Comparison of ENCODE assay signal across 8 cellular contexts in genomic region chr2:219160186-219161017, GRCh38. TPM values are rescaled to one million over a fixed set of nuclear protein-coding genes. Genes with fewer than 3 reads are reported as not detected.
DNase-seq lines count a peak whose midpoint lies in the region; ATAC-seq and TF ChIP-seq lines count a peak whose summit lies in the region.

TSS of gene NHEJ1 (minus strand) at chr2:219160815. CDS start at chr2:219158362, 2,453 bp downstream.

- H3K9me1 ChIP-seq in IMR-90 (ENCODE audit: insufficient read depth, low read length) = no peaks in the 10 kb centered on the region; the same call in 1 of the 2 replicates

- H3K27ac ChIP-seq in IMR-90 (ENCODE audit: insufficient read depth, low read length) (peak within 1 kb of the TSS; percentile 99), muscle layer of duodenum (ENCODE audit: low read length) (peak within 1 kb of the TSS; percentile 61)

- no TSS peak for BruUV-seq in IMR-90 (replicated peaks; lab: Mats Ljungman, UMichigan)

- 0% methylated on average over 22 of the region's 70 CpGs; no CpG with 5 or more reads in 1 of the 2 experiments for WGBS in IMR-90 (ENCODE audit: extremely low coverage in 2 of 2, insufficient read length in 1 of 2), 2 experiments

- peak within 1 kb of the TSS; percentile 94 for H2BK5ac ChIP-seq in IMR-90 (ENCODE audit: low read depth, low read length, poor library complexity, severe bottlenecking)

- H4K5ac ChIP-seq in IMR-90 (ENCODE audit: low read depth, low read length) = peak within 1 kb of the TSS; percentile 94

- TF ChIP-seq POLR2A in IMR-90 (IDR thresholded peaks at IDR 0.05; ENCODE audit: low read depth, low read length) (peak; percentile 44), erythroblast (IDR thresholded peaks at IDR 0.05; ENCODE audit: low read length) (peak; percentile 70)

- H3K23ac ChIP-seq in IMR-90 (ENCODE audit: low read depth, low read length) = peak within 1 kb of the TSS; percentile 85

- peak within 1 kb of the TSS; percentile 95 for H3K14ac ChIP-seq in IMR-90 (replicated peaks; ENCODE audit: low read depth, low read length)

- ATAC-seq in GM21526 (IDR thresholded peaks at IDR 0.05; ENCODE audit: low FRiP score, unreplicated experiment) = peak; percentile 80
- peak; percentile 94 for ATAC-seq in IMR-90 (ENCODE audit: low read depth)

- peak within 1 kb of the TSS; percentile 74; the same call in 2 of the 3 replicates for H2BK15ac ChIP-seq in IMR-90 (ENCODE audit: low read depth, low read length)

- dilution Hi-C loops in IMR-90 (cut with HindIII; ENCODE audit: low sequenced_read_pairs, unreplicated experiment) = no loop called here

- H3K4ac ChIP-seq in IMR-90 (ENCODE audit: low read depth, low read length) = peak within 1 kb of the TSS; percentile 90

- H3K36me3 ChIP-seq in IMR-90 (ENCODE audit: control insufficient read depth, insufficient read depth, low read length) (0 out of 2 replicates have a peak, but pooled peaks cover 3% of the 10 kb centered on the region), muscle layer of duodenum (ENCODE audit: control insufficient read depth in 1 of 2, insufficient read depth in 2 of 2, low read length in 2 of 2) (peaks cover 15 to 19% of the 10 kb centered on the region in 2 donors)

- peak within 1 kb of the TSS; percentile 83 for H3K56ac ChIP-seq in IMR-90 (ENCODE audit: extremely low read depth, insufficient read depth, low read length)

- H3K9ac ChIP-seq in IMR-90 (ENCODE audit: low read depth, low read length) = peak within 1 kb of the TSS; percentile 98

- POLR2A ChIA-PET in IMR-90 (lab: Charles Lee; ENCODE audit: unreplicated experiment) = no interaction called here

- CTCF ChIA-PET in IMR-90 (lab: Yijun Ruan, JAX) = interaction anchor here (0.6 to 1.6 kb wide), 3 partner anchors 131 to 200 kb away, joined by 3 to 8 read pairs (median 3); no protein-coding TSS in a partner anchor

- no peak within 1 kb of the TSS for H2BK20ac ChIP-seq in IMR-90 (ENCODE audit: low read depth, low read length)

- H3K9me3 ChIP-seq in IMR-90 (ENCODE audit: control insufficient read depth, insufficient read depth, low read length) (no peaks in the 10 kb centered on the region), muscle layer of duodenum (ENCODE audit: control insufficient read depth in 1 of 2, low read length in 2 of 2) (no peaks in the 10 kb centered on the region)

- H2AK9ac ChIP-seq in IMR-90 (replicated peaks; ENCODE audit: low read depth, low read length, poor library complexity) = peak within 1 kb of the TSS; percentile 86

- H3K27me3 ChIP-seq in IMR-90 (ENCODE audit: control insufficient read depth, insufficient read depth, low read length) (no peaks in the 10 kb centered on the region), muscle layer of duodenum (ENCODE audit: low read depth, low read length) (no peaks in the 10 kb centered on the region)

- peaks cover 2% of the 10 kb centered on the region; the same call in 1 of the 2 replicates for H3K4me1 ChIP-seq in IMR-90 (ENCODE audit: control insufficient read depth, insufficient read depth, low read length)
- peaks cover 8 to 9% of the 10 kb centered on the region in 2 donors for H3K4me1 ChIP-seq in muscle layer of duodenum (ENCODE audit: control insufficient read depth in 1 of 2, insufficient read depth in 2 of 2, low read length in 2 of 2)

- H4K20me1 ChIP-seq in IMR-90 (ENCODE audit: insufficient read depth, low read length) = no peaks in the 10 kb centered on the region

- peak within 1 kb of the TSS; percentile 87 for H3K18ac ChIP-seq in IMR-90 (ENCODE audit: low read depth, low read length)

- peak within 1 kb of the TSS; percentile 83; the same call in 1 of the 2 replicates for H4K91ac ChIP-seq in IMR-90 (ENCODE audit: insufficient read depth, low read depth, low read length)

- peak within 1 kb of the TSS; percentile 99 for H2AFZ ChIP-seq in IMR-90 (replicated peaks; ENCODE audit: low read length, poor library complexity)

- peak within 1 kb of the TSS; percentile 83 to 96; a peak in 3 of 4 replicates for H4K8ac ChIP-seq in IMR-90 (ENCODE audit: low read depth in 2 of 2, low read length in 2 of 2)

- peak within 1 kb of the TSS; percentile 92 for H2BK120ac ChIP-seq in IMR-90 (ENCODE audit: low read depth, low read length)

- DNase-seq in DMS153 (lab: John Stamatoyannopoulos, UW) (peak; percentile 82), IMR-90 (peak; percentile 89), OCI-M2 (lab: John Stamatoyannopoulos, UW; ENCODE audit: unreplicated experiment) (peak; percentile 71), activated T-cell treated with anti-CD3 and anti-CD28 coated beads for 48 hours (ENCODE audit: low read depth) (peak; percentile 91), erythroblast (lab: John Stamatoyannopoulos, UW) (peak; percentile 94 to 96)
- peak; percentile 85 to 88 for DNase-seq in stimulated activated CD8-positive, alpha-beta memory T cell treated with anti-CD3 and anti-CD28 coated beads, Interleukin-7, amount 100 ng/mL, for 4 hours (ENCODE audit: low read depth in 2 of 2)

- intact Hi-C loops in IMR-90 (cut with micrococcal nuclease) = loop anchor here (1.0 kb wide), 4 partner anchors 46 to 192 kb away; partner anchors contain the start of genes ABCB6 and ZFAND2B

- H2AK5ac ChIP-seq in IMR-90 (ENCODE audit: low read depth, low read length) = no peak within 1 kb of the TSS

- peak; percentile 84 for TF ChIP-seq RAD21 in IMR-90 (IDR thresholded peaks at IDR 0.05; ENCODE audit: low read length)

- H3K79me1 ChIP-seq in IMR-90 (ENCODE audit: low read depth in 1 of 2, low read length in 2 of 2) = peaks cover 5 to 17% of the 10 kb centered on the region in 2 experiments; a peak in 2 of 4 replicates

- peak within 1 kb of the TSS; percentile 82 for H3K4me3 ChIP-seq in IMR-90 (ENCODE audit: insufficient read depth, low read depth, low read length)
- H3K4me3 ChIP-seq in muscle layer of duodenum (ENCODE audit: low read depth in 1 of 2, low read length in 2 of 2) = peak within 1 kb of the TSS; percentile 66 to 68

- in situ Hi-C loops in IMR-90 (cut with MboI; ENCODE audit: low sequenced_read_pairs) = no loop called here

- peak; percentile 95 for TF ChIP-seq CTCF in IMR-90 (conservative IDR thresholded peaks at IDR 0.05; ENCODE audit: low read depth, low read length)

- peak within 1 kb of the TSS; percentile 95 for H3K4me2 ChIP-seq in IMR-90 (ENCODE audit: low read depth, low read length)

TF ChIP-seq in IMR-90, 13 proteins besides CTCF, POLR2A, EP300 and RAD21:
- TF ChIP-seq MXI1 (IDR thresholded peaks at IDR 0.05; ENCODE audit: borderline replicate concordance, low read depth, low read length) (peak; percentile 27; the same call in 1 of the 2 replicates), SMC3 (IDR thresholded peaks at IDR 0.05; ENCODE audit: low read depth, low read length) (peak; percentile 75), CEBPB (IDR thresholded peaks at IDR 0.05; ENCODE audit: low read depth, low read length) (no peak), MAFK (IDR thresholded peaks at IDR 0.05; ENCODE audit: low read depth, low read length) (no peak), RFX5 (IDR thresholded peaks at IDR 0.05; ENCODE audit: low read depth, low read length) (no peak), ELK1 (IDR thresholded peaks at IDR 0.05; ENCODE audit: borderline replicate concordance, low read depth, low read length) (no peak), CHD1 (IDR thresholded peaks at IDR 0.05; ENCODE audit: low read depth, low read length) (no peak), BHLHE40 (IDR thresholded peaks at IDR 0.05; ENCODE audit: low read depth, low read length) (no peak), USF2 (IDR thresholded peaks at IDR 0.05; ENCODE audit: low read depth, low read length) (no peak), NFE2L2 (IDR thresholded peaks at IDR 0.05; ENCODE audit: low read depth, low read length) (no peak), MAZ (IDR thresholded peaks at IDR 0.05; ENCODE audit: borderline replicate concordance, low read depth, low read length) (peak; percentile 89), RCOR1 (IDR thresholded peaks at IDR 0.05; ENCODE audit: insufficient replicate concordance, low read length) (no peak), FOS (IDR thresholded peaks at IDR 0.05; ENCODE audit: low read depth, low read length) (no peak)

RNA-seq across cellular contexts. Expression of gene NHEJ1, which starts in this region (rescaled TPM):
- 15.3 and 23.1 TPM in 2 replicates for total RNA-seq in IMR-90 (2012; rRNA removed)
- polyA plus RNA-seq in IMR-90 (2012; rRNA removed) = 11.9 and 12.5 TPM in 2 replicates
- polyA plus RNA-seq in IMR-90 (2012; cell fraction: cytosol; rRNA removed) = 6.0 and 11.9 TPM in 2 replicates
- 2.5 and 9.5 TPM in 2 replicates for polyA plus RNA-seq in IMR-90 (2012; cell fraction: nucleus; rRNA removed; ENCODE audit: low replicate concordance)

Comparison
In these comparisons a context has a peak if more than half of its experiments do, and no peak if none do; other contexts are left out.
1. Peak in every context shown above with its lines: DNase-seq, ATAC-seq, H3K4me3 ChIP-seq and H3K27ac ChIP-seq.